ENCODE assay signal across 8 cellular contexts in the genomic region with DNA sequence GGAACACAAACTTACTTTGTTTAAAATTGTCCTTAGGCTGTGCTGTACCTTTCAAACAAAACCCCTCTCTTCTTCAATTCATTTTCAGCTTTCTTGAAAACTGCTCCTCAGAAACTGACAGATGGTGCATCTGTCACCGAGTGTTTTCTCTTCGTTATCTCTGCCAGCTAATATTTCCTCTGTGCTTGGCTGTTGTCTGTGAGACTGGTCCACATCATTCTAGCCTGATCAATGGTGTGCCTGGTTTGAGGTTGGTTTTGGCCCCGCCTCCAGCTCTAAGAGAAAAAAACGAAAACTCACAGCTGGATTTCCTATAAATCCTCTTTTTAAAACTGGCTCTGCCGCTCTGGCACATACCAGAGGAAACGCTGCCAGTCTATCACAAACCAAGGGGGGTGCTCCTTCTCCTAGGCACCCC.
DNase-seq lines count a peak whose midpoint lies in the region; ATAC-seq and TF ChIP-seq lines count a peak whose summit lies in the region.

No MANE protein-coding gene starts in this region.

- peak; percentile 59 for ATAC-seq in HG03342 (IDR thresholded peaks at IDR 0.05; ENCODE audit: unreplicated experiment)

- H3K27ac Mint-ChIP-seq in dendritic cell treated with granulocyte-macrophage colony-stimulating factor and Interleukin-4, amounts not matched to agents 40 ng/mL and 50 ng/mL, for 4 days = peak overlapping the region; percentile 46

- no peaks in the 10 kb centered on the region for H3K9me3 ChIP-seq in smooth muscle cell (replicated peaks; ENCODE audit: low read depth)
- H3K9me3 ChIP-seq in effector memory CD4-positive, alpha-beta T cell (ENCODE audit: control insufficient read depth, low read length) = no peaks in the 10 kb centered on the region

- H3K4me1 Mint-ChIP-seq in dendritic cell treated with granulocyte-macrophage colony-stimulating factor and Interleukin-4, amounts not matched to agents 40 ng/mL and 50 ng/mL, for 4 days (ENCODE audit: low read depth) = peaks cover 48% of the 10 kb centered on the region

- no peak for DNase-seq in smooth muscle cell (lab: John Stamatoyannopoulos, UW; ENCODE audit: unreplicated experiment)
- no peak for DNase-seq in AG08395 (ENCODE audit: low spot score)
- DNase-seq in mucosa of gallbladder (ENCODE audit: low spot score) = no peak
- DNase-seq in C1 segment of cervical spinal cord (lab: John Stamatoyannopoulos, UW) = no peak
- no peak for DNase-seq in effector memory CD4-positive, alpha-beta T cell

- H3K9ac ChIP-seq in smooth muscle cell (ENCODE audit: low read depth) = peak overlapping the region; percentile 36

- H3K27me3 Mint-ChIP-seq in dendritic cell treated with granulocyte-macrophage colony-stimulating factor and Interleukin-4, amounts not matched to agents 40 ng/mL and 50 ng/mL, for 4 days = no peaks in the 10 kb centered on the region

- H4K20me1 ChIP-seq in smooth muscle cell (ENCODE audit: low read depth) = peaks cover 17% of the 10 kb centered on the region

- H3K4me3 Mint-ChIP-seq in dendritic cell treated with granulocyte-macrophage colony-stimulating factor and Interleukin-4, amounts not matched to agents 40 ng/mL and 50 ng/mL, for 4 days = no peak overlapping the region

- no peaks in the 10 kb centered on the region for H3K9me3 Mint-ChIP-seq in dendritic cell treated with granulocyte-macrophage colony-stimulating factor and Interleukin-4, amounts not matched to agents 40 ng/mL and 50 ng/mL, for 4 days

- TF ChIP-seq CTCF in smooth muscle cell (IDR thresholded peaks at IDR 0.05; ENCODE audit: borderline replicate concordance, insufficient read depth, poor library complexity, severe bottlenecking) = no peak

- peak overlapping the region; percentile 30 for H3K4me3 ChIP-seq in smooth muscle cell
- no peak overlapping the region for H3K4me3 ChIP-seq in effector memory CD4-positive, alpha-beta T cell (ENCODE audit: insufficient read depth, low read depth, low read length, poor library complexity, severe bottlenecking)

- H3K27ac ChIP-seq in smooth muscle cell (ENCODE audit: low read depth) = peak overlapping the region; percentile 49
- H3K27ac ChIP-seq in effector memory CD4-positive, alpha-beta T cell (ENCODE audit: insufficient read depth, low read length, poor library complexity, severe bottlenecking) = no peak overlapping the region

- no peaks in the 10 kb centered on the region for H3K36me3 Mint-ChIP-seq in dendritic cell treated with granulocyte-macrophage colony-stimulating factor and Interleukin-4, amounts not matched to agents 40 ng/mL and 50 ng/mL, for 4 days (ENCODE audit: low read depth)

- intact Hi-C loops in dendritic cell treated with granulocyte-macrophage colony-stimulating factor and Interleukin-4, amounts not matched to agents 40 ng/mL and 50 ng/mL, for 4 days (cut with micrococcal nuclease) = loop anchor here (10.0 kb wide), 1 partner anchor 101 kb away; no protein-coding TSS in a partner anchor

- no peaks in the 10 kb centered on the region for H3K4me1 ChIP-seq in smooth muscle cell (ENCODE audit: low read depth)
- no peaks in the 10 kb centered on the region for H3K4me1 ChIP-seq in effector memory CD4-positive, alpha-beta T cell (ENCODE audit: control insufficient read depth, insufficient read depth, low read length, poor library complexity, severe bottlenecking)

- 13% methylated on average over 6 of the region's 6 CpGs for WGBS in smooth muscle cell (ENCODE audit: low lambda C conversion rate)

- H2AFZ ChIP-seq in smooth muscle cell (ENCODE audit: low read depth) = no peak overlapping the region

- TF ChIP-seq POLR2A in GM19193 (IDR thresholded peaks at IDR 0.05; ENCODE audit: extremely low read depth, insufficient read depth, insufficient read length) = peak; percentile 54

- H3F3A ChIP-seq in smooth muscle cell (ENCODE audit: low read depth) = no peaks in the 10 kb centered on the region

- no peaks in the 10 kb centered on the region for H3K27me3 ChIP-seq in smooth muscle cell (ENCODE audit: low read depth)
- no peaks in the 10 kb centered on the region for H3K27me3 ChIP-seq in effector memory CD4-positive, alpha-beta T cell (replicated peaks; ENCODE audit: control insufficient read depth, insufficient read depth, low read length, poor library complexity, severe bottlenecking)

- H3K79me2 ChIP-seq in smooth muscle cell (ENCODE audit: low read depth) = peaks cover 35% of the 10 kb centered on the region

- H3K36me3 ChIP-seq in smooth muscle cell (ENCODE audit: low read depth) = no peaks in the 10 kb centered on the region
- H3K36me3 ChIP-seq in effector memory CD4-positive, alpha-beta T cell (ENCODE audit: control insufficient read depth, insufficient read depth, low read length) = no peaks in the 10 kb centered on the region

- H3K4me2 ChIP-seq in smooth muscle cell = peak overlapping the region; percentile 74
